In genomic region chr17:74619077-74619673, GRCh38 we compare ENCODE assay signal across 1 cellular context.
TF ChIP-seq lines count a peak whose summit lies in the region.

No MANE protein-coding gene starts in this region.

TF ChIP-seq in K562, 482 proteins besides CTCF, POLR2A, EP300 and RAD21:
- TF ChIP-seq SRSF3 (IDR thresholded peaks at IDR 0.05; ENCODE audit: insufficient read depth, low read length) (no peak), CEBPG (CRISPR knock-in tag; IDR thresholded peaks at IDR 0.05) (no peak), CEBPG (tag; conservative IDR thresholded peaks at IDR 0.05 in 1 of 2, IDR thresholded peaks at IDR 0.05 in 1 of 2) (0 out of 4 replicates have a peak, but pooled peaks of 1 of the 2 experiments have one; percentile 18), CEBPB (tag; IDR thresholded peaks at IDR 0.05) (0 out of 2 replicates have a peak, but pooled peaks have one; percentile 17)
TF ChIP-seq in K562: peak in this region for 2.
